ENCODE assay signal across 13 cellular contexts in the genomic region with DNA sequence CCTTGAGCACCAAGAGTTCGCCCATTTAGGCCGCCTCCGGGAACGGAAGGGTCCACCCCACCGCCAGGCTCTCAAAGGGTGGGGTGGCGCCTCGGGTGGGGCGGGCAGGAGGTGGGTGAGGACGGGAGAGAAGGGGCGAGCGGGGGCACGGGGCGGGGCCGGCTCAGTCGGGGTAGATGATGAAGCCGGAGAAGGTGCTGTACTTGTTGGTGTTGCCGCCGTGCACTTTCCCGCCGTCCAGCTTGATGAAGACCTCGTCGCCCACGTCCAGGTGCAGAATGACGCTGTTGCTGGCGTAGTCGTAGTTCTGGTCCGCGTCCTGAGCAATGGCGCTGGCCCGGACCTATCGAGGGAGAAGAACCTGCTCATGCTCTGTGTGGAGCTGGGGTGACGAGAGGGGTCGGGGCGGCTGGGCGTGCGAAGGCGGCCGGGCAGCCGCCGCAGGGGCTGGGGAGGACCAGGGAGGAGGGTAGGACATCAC. TPM values are rescaled to one million over a fixed set of nuclear protein-coding genes. Genes with fewer than 3 reads are reported as not detected.
DNase-seq lines count a peak whose midpoint lies in the region; ATAC-seq, FAIRE-seq and TF ChIP-seq lines count a peak whose summit lies in the region.
"Had no signal": no experiment of that assay in that cellular context is flagged by ENCODE, and none has a peak within 500 bp of the region (broad histone marks: within the 10 kb centered on the region; RNA-seq: fewer than 3 reads in every experiment).

No MANE protein-coding gene starts in this region.

- H3K27me3 ChIP-seq in HepG2 (ENCODE audit: control insufficient read depth in 1 of 2, insufficient read depth in 2 of 2, low read length in 2 of 2) (peaks cover 2 to 24% of the 10 kb centered on the region in 2 experiments; a peak in 4 of 5 replicates), thymus (ENCODE audit: control insufficient read depth, insufficient read depth) (peaks cover 52% of the 10 kb centered on the region)

- no peak for DNase-seq in activated CD4-positive, alpha-beta T cell treated with anti-CD3 and anti-CD28 coated beads, Interleukin-2, amount 10 ng/mL, durations not matched to agents 7 days and 5 days
- DNase-seq in activated CD4-positive, alpha-beta T cell treated with anti-CD3 and anti-CD28 coated beads, Interleukin-2, amount 50 U/mL, for 4 hours, result no peak
- no peak for DNase-seq in astrocyte of the cerebellum (ENCODE audit: low read depth)
- DNase-seq in HepG2 (ENCODE audit: low spot score), result no peak
- no peak for DNase-seq in activated CD4-positive, alpha-beta memory T cell treated with anti-CD3 and anti-CD28 coated beads, Interleukin-2, amount 10 ng/mL, durations not matched to agents 7 days and 5 days
- DNase-seq in T-helper 9 cell, result no peak
- DNase-seq in HTR-8/SVneo (ENCODE audit: insufficient read length, low spot score), result no peak
- DNase-seq: NCI-H1105, T1000 had no signal

- CTCF ChIA-PET in activated CD4-positive, alpha-beta T cell treated with anti-CD3 and anti-CD28 coated beads, Interleukin-2, amount 10 ng/mL, durations not matched to agents 7 days and 5 days (lab: Charles Lee), result interaction anchor here (1.5 to 3.9 kb wide), 3 partner anchors 10 to 39 kb away, joined by 7 to 30 read pairs (median 8); partner anchors contain the start of gene PRPH
- CTCF ChIA-PET in HepG2 (lab: Yijun Ruan, JAX; ENCODE audit: low intra/inter-chr PET ratio, low total read pairs), result interaction anchor here (1.4 to 2.4 kb wide), 4 partner anchors 9 to 181 kb away, joined by 3 to 56 read pairs (median 20); no protein-coding TSS in a partner anchor
- CTCF ChIA-PET in activated CD4-positive, alpha-beta memory T cell treated with anti-CD3 and anti-CD28 coated beads, Interleukin-2, amount 10 ng/mL, durations not matched to agents 7 days and 5 days (lab: Charles Lee), result interaction anchor here (0.7 to 7.7 kb wide), 7 partner anchors 9 to 43 kb away, joined by 3 to 51 read pairs (median 16); partner anchors contain the start of genes DNAJC22 and TROAP

- in situ Hi-C loops in astrocyte of the cerebellum (cut with HindIII; ENCODE audit: low sequenced_read_pairs), result no loop called here
- in situ Hi-C loops in HepG2 (cut with HindIII; ENCODE audit: extremely low pct_ligation_motif_present, low pct_unique_long_range_greater_than_20kb), result no loop called here

- no peak for ATAC-seq in HepG2

- intact Hi-C loops in HepG2 (cut with micrococcal nuclease; ENCODE audit: unreplicated experiment), result no loop called here

- no peaks in the 10 kb centered on the region for H3K9me3 Mint-ChIP-seq in activated CD4-positive, alpha-beta T cell treated with anti-CD3 and anti-CD28 coated beads, Interleukin-2, amount 10 ng/mL, durations not matched to agents 7 days and 5 days
- H3K9me3 Mint-ChIP-seq in activated CD4-positive, alpha-beta memory T cell treated with anti-CD3 and anti-CD28 coated beads, Interleukin-2, amount 10 ng/mL, durations not matched to agents 7 days and 5 days, result no peaks in the 10 kb centered on the region

- H3K4me3 ChIP-seq in astrocyte of the cerebellum (ENCODE audit: low read depth, low read length) (peak overlapping the region; percentile 14), HepG2 (replicated peaks in 1 of 3; ENCODE audit: insufficient read depth in 1 of 3, low read depth in 2 of 3, low read length in 3 of 3) (no peak overlapping the region), thymus (ENCODE audit: low read length) (peak overlapping the region; percentile 15)

- BruUV-seq in HepG2 (replicated peaks; lab: Mats Ljungman, UMichigan), result no TSS peak

- WGBS in HepG2 (ENCODE audit: low lambda C conversion rate), result 97% methylated on average over 40 of the region's 40 CpGs
- WGBS in thymus, result 25% methylated on average over 40 of the region's 40 CpGs

- peaks cover 52% of the 10 kb centered on the region for H3K27me3 Mint-ChIP-seq in activated CD4-positive, alpha-beta T cell treated with anti-CD3 and anti-CD28 coated beads, Interleukin-2, amount 10 ng/mL, durations not matched to agents 7 days and 5 days
- H3K27me3 Mint-ChIP-seq in activated CD4-positive, alpha-beta memory T cell treated with anti-CD3 and anti-CD28 coated beads, Interleukin-2, amount 10 ng/mL, durations not matched to agents 7 days and 5 days, result peaks cover 47% of the 10 kb centered on the region

- H3K79me2 ChIP-seq in HepG2 (ENCODE audit: insufficient read depth, low read length), result no peaks in the 10 kb centered on the region

- no peaks in the 10 kb centered on the region for H4K20me1 ChIP-seq in HepG2 (ENCODE audit: insufficient read depth, low read length)

- FAIRE-seq in HepG2 (lab: Jason Lieb, UNC) (no peak), HTR-8/SVneo (lab: Jason Lieb, UNC) (no peak)
- FAIRE-seq: colon had no signal

- no peak overlapping the region for H3K27ac Mint-ChIP-seq in activated CD4-positive, alpha-beta T cell treated with anti-CD3 and anti-CD28 coated beads, Interleukin-2, amount 10 ng/mL, durations not matched to agents 7 days and 5 days
- H3K27ac Mint-ChIP-seq in activated CD4-positive, alpha-beta memory T cell treated with anti-CD3 and anti-CD28 coated beads, Interleukin-2, amount 10 ng/mL, durations not matched to agents 7 days and 5 days, result no peak overlapping the region

- H3K4me1 ChIP-seq in HepG2 (ENCODE audit: insufficient read depth, low read length), result peaks cover 30% of the 10 kb centered on the region
- no peaks in the 10 kb centered on the region for H3K4me1 ChIP-seq in thymus (ENCODE audit: control insufficient read depth, insufficient read depth, low read length)

- H2AFZ ChIP-seq in HepG2 (ENCODE audit: low read length), result no peak overlapping the region

- no peak for TF ChIP-seq POLR2A in HepG2 (IDR thresholded peaks at IDR 0.05; ENCODE audit: insufficient read depth in 1 of 2, low read depth in 2 of 2, low read length in 2 of 2)

- no peak for TF ChIP-seq RAD21 in HepG2 (CRISPR knock-in tag; IDR thresholded peaks at IDR 0.05)

- H3K27ac ChIP-seq in HepG2 (ENCODE audit: extremely low read length, insufficient read depth, low read length) (no peak overlapping the region), thymus (ENCODE audit: low read depth) (no peak overlapping the region)

- H3K36me3 ChIP-seq in HepG2 (replicated peaks in 1 of 2; ENCODE audit: control insufficient read depth in 1 of 2, insufficient read depth in 2 of 2, low read length in 2 of 2) (peaks cover 6 to 21% of the 10 kb centered on the region in 2 experiments; a peak in 4 of 5 replicates), thymus (ENCODE audit: control insufficient read depth, insufficient read depth) (peaks cover 34% of the 10 kb centered on the region)

- peaks cover 37% of the 10 kb centered on the region for H3K36me3 Mint-ChIP-seq in activated CD4-positive, alpha-beta T cell treated with anti-CD3 and anti-CD28 coated beads, Interleukin-2, amount 10 ng/mL, durations not matched to agents 7 days and 5 days (ENCODE audit: low read depth)
- H3K36me3 Mint-ChIP-seq in activated CD4-positive, alpha-beta memory T cell treated with anti-CD3 and anti-CD28 coated beads, Interleukin-2, amount 10 ng/mL, durations not matched to agents 7 days and 5 days (ENCODE audit: low read depth), result peaks cover 36% of the 10 kb centered on the region

- no peak overlapping the region for H3K4me2 ChIP-seq in HepG2 (ENCODE audit: low read depth, low read length)

- no peak for TF ChIP-seq EP300 in HepG2 (IDR thresholded peaks at IDR 0.05; ENCODE audit: low read depth in 2 of 2, low read length in 2 of 2)
- TF ChIP-seq EP300 in HepG2 (CRISPR knock-in tag; IDR thresholded peaks at IDR 0.05; ENCODE audit: borderline replicate concordance), result no peak

- POLR2A ChIA-PET in activated CD4-positive, alpha-beta T cell treated with anti-CD3 and anti-CD28 coated beads, Interleukin-2, amount 10 ng/mL, durations not matched to agents 7 days and 5 days (lab: Charles Lee), result no interaction called here
- POLR2A ChIA-PET in HepG2 (lab: Yijun Ruan, JAX), result interaction anchor here (1.7 to 2.3 kb wide), 2 partner anchors 10 to 15 kb away, joined by 18 read pairs; partner anchors contain the start of genes DNAJC22 and TROAP
- POLR2A ChIA-PET in activated CD4-positive, alpha-beta memory T cell treated with anti-CD3 and anti-CD28 coated beads, Interleukin-2, amount 10 ng/mL, durations not matched to agents 7 days and 5 days (lab: Charles Lee), result interaction anchor here (1.1 to 5.2 kb wide), 4 partner anchors 9 to 68 kb away, joined by 3 to 46 read pairs (median 4); partner anchors contain the start of genes DNAJC22, PRPH, TROAP and TUBA1C

- no peaks in the 10 kb centered on the region for H3K9me3 ChIP-seq in HepG2 (ENCODE audit: low read length)
- peaks cover 2% of the 10 kb centered on the region for H3K9me3 ChIP-seq in thymus (ENCODE audit: control insufficient read depth)

- H3K4me3 Mint-ChIP-seq in activated CD4-positive, alpha-beta T cell treated with anti-CD3 and anti-CD28 coated beads, Interleukin-2, amount 10 ng/mL, durations not matched to agents 7 days and 5 days, result peak overlapping the region; percentile 47
- no peak overlapping the region for H3K4me3 Mint-ChIP-seq in activated CD4-positive, alpha-beta memory T cell treated with anti-CD3 and anti-CD28 coated beads, Interleukin-2, amount 10 ng/mL, durations not matched to agents 7 days and 5 days

- TF ChIP-seq CTCF in astrocyte of the cerebellum (IDR thresholded peaks at IDR 0.05; ENCODE audit: low read depth, low read length, missing control alignments), result no peak
- TF ChIP-seq CTCF in HepG2 (CRISPR knock-in tag; IDR thresholded peaks at IDR 0.05), result no peak

- peaks cover 32% of the 10 kb centered on the region for H3K4me1 Mint-ChIP-seq in activated CD4-positive, alpha-beta T cell treated with anti-CD3 and anti-CD28 coated beads, Interleukin-2, amount 10 ng/mL, durations not matched to agents 7 days and 5 days
- peaks cover 16% of the 10 kb centered on the region for H3K4me1 Mint-ChIP-seq in activated CD4-positive, alpha-beta memory T cell treated with anti-CD3 and anti-CD28 coated beads, Interleukin-2, amount 10 ng/mL, durations not matched to agents 7 days and 5 days

- H3K9ac ChIP-seq in HepG2 (ENCODE audit: insufficient read depth, low read depth, low read length), result no peak overlapping the region

RNA-seq across cellular contexts. Expression of gene C1QL4, which starts 4.1 kb away (rescaled TPM):
- not detected for total RNA-seq in activated CD4-positive, alpha-beta T cell treated with anti-CD3 and anti-CD28 coated beads, Interleukin-2, amount 10 ng/mL, durations not matched to agents 7 days and 5 days
- total RNA-seq in HepG2 (2016; rRNA removed; fragmentation: Illumina TruSeq; extraction: Trizol), result not detected in 2 replicates
- total RNA-seq in HepG2 (2016; cell fraction: cytosol; rRNA removed; fragmentation: Illumina TruSeq; extraction: Trizol; ENCODE audit: low read depth), result not detected in 2 replicates
- not detected in 2 replicates for total RNA-seq in HepG2 (2016; cell fraction: insoluble cytoplasmic fraction; rRNA removed; fragmentation: Illumina TruSeq; extraction: Trizol)
- not detected in 2 replicates for total RNA-seq in HepG2 (2016; cell fraction: membrane; rRNA removed; fragmentation: Illumina TruSeq; extraction: Trizol)
- total RNA-seq in HepG2 (2016; cell fraction: nucleus; rRNA removed; fragmentation: Illumina TruSeq; extraction: Trizol), result not detected in 2 replicates
- 0.03 TPM in 2 replicates for polyA plus RNA-seq in HepG2 (2011; rRNA removed)
- 0.06 and 0.08 TPM in 2 replicates for polyA plus RNA-seq in HepG2 (2011; cell fraction: cytosol; rRNA removed)
- 0.07 TPM in 1 of 2 replicates, not detected in the other for polyA plus RNA-seq in HepG2 (2011; cell fraction: nucleus; rRNA removed)
- 0.07 and 0.12 TPM in 2 replicates for polyA plus RNA-seq in HepG2 (2012)
- polyA plus RNA-seq in HepG2 (2016; cell fraction: cytosol; fragmentation: Illumina TruSeq; extraction: Trizol; ENCODE audit: low read depth), result not detected in 2 replicates
- not detected in 2 replicates for polyA plus RNA-seq in HepG2 (2016; cell fraction: insoluble cytoplasmic fraction; fragmentation: Illumina TruSeq; extraction: Trizol; ENCODE audit: low read depth)
- not detected in 2 replicates for polyA plus RNA-seq in HepG2 (2016; cell fraction: membrane; fragmentation: Illumina TruSeq; extraction: Trizol; ENCODE audit: low read depth)
- not detected in 2 replicates for polyA plus RNA-seq in HepG2 (2016; cell fraction: nucleus; fragmentation: Illumina TruSeq; extraction: Trizol; ENCODE audit: insufficient read depth, low read depth)
- 0.09 TPM in 1 of 2 replicates, not detected in the other for polyA minus RNA-seq in HepG2 (2011; rRNA and poly(A)+ RNA removed; ENCODE audit: low replicate concordance)
- not detected in 2 replicates for polyA minus RNA-seq in HepG2 (2011; cell fraction: cytosol; rRNA and poly(A)+ RNA removed)
- not detected in 2 replicates for polyA minus RNA-seq in HepG2 (2011; cell fraction: nucleus; rRNA and poly(A)+ RNA removed)
- 0.21 TPM for polyA plus RNA-seq in thymus
- not detected for total RNA-seq in activated CD4-positive, alpha-beta memory T cell treated with anti-CD3 and anti-CD28 coated beads, Interleukin-2, amount 10 ng/mL, durations not matched to agents 7 days and 5 days
- total RNA-seq: glomerular endothelial cell had no signal

RNA-seq across cellular contexts. Expression of gene TROAP, which starts 9.9 kb away (rescaled TPM):
- total RNA-seq in activated CD4-positive, alpha-beta T cell treated with anti-CD3 and anti-CD28 coated beads, Interleukin-2, amount 10 ng/mL, durations not matched to agents 7 days and 5 days, result 100 to 1,000 TPM; 111 to 115 TPM
- 27.0 and 30.9 TPM in 2 replicates for total RNA-seq in HepG2 (2016; rRNA removed; fragmentation: Illumina TruSeq; extraction: Trizol)
- total RNA-seq in HepG2 (2016; cell fraction: cytosol; rRNA removed; fragmentation: Illumina TruSeq; extraction: Trizol; ENCODE audit: low read depth), result 39.0 and 40.8 TPM in 2 replicates
- total RNA-seq in HepG2 (2016; cell fraction: insoluble cytoplasmic fraction; rRNA removed; fragmentation: Illumina TruSeq; extraction: Trizol), result 23.8 and 32.4 TPM in 2 replicates
- total RNA-seq in HepG2 (2016; cell fraction: membrane; rRNA removed; fragmentation: Illumina TruSeq; extraction: Trizol), result 29.7 and 31.6 TPM in 2 replicates
- total RNA-seq in HepG2 (2016; cell fraction: nucleus; rRNA removed; fragmentation: Illumina TruSeq; extraction: Trizol), result 29.6 and 32.8 TPM in 2 replicates
- polyA plus RNA-seq in HepG2 (2011; rRNA removed) (14.8 and 22.5 TPM in 2 replicates), thymus (12.4 TPM)
- 5.9 and 12.4 TPM in 2 replicates for polyA plus RNA-seq in HepG2 (2011; cell fraction: cytosol; rRNA removed)
- 41.8 and 61.6 TPM in 2 replicates for polyA plus RNA-seq in HepG2 (2011; cell fraction: nucleus; rRNA removed)
- polyA plus RNA-seq in HepG2 (2012), result 10.3 and 16.7 TPM in 2 replicates
- polyA plus RNA-seq in HepG2 (2016; cell fraction: cytosol; fragmentation: Illumina TruSeq; extraction: Trizol; ENCODE audit: low read depth), result 31.5 and 36.5 TPM in 2 replicates
- 34.0 and 36.9 TPM in 2 replicates for polyA plus RNA-seq in HepG2 (2016; cell fraction: insoluble cytoplasmic fraction; fragmentation: Illumina TruSeq; extraction: Trizol; ENCODE audit: low read depth)
- 22.9 and 31.7 TPM in 2 replicates for polyA plus RNA-seq in HepG2 (2016; cell fraction: membrane; fragmentation: Illumina TruSeq; extraction: Trizol; ENCODE audit: low read depth)
- polyA plus RNA-seq in HepG2 (2016; cell fraction: nucleus; fragmentation: Illumina TruSeq; extraction: Trizol; ENCODE audit: insufficient read depth, low read depth), result 91.9 and 95.0 TPM in 2 replicates
- 20.0 and 123 TPM in 2 replicates for polyA minus RNA-seq in HepG2 (2011; rRNA and poly(A)+ RNA removed; ENCODE audit: low replicate concordance)
- polyA minus RNA-seq in HepG2 (2011; cell fraction: cytosol; rRNA and poly(A)+ RNA removed), result 6.9 and 7.2 TPM in 2 replicates
- polyA minus RNA-seq in HepG2 (2011; cell fraction: nucleus; rRNA and poly(A)+ RNA removed), result 28.0 and 47.6 TPM in 2 replicates
- 10 to 100 TPM; 75.1 to 79.5 TPM for total RNA-seq in activated CD4-positive, alpha-beta memory T cell treated with anti-CD3 and anti-CD28 coated beads, Interleukin-2, amount 10 ng/mL, durations not matched to agents 7 days and 5 days

RNA-seq across cellular contexts. Expression of gene DNAJC22, which starts 13.8 kb away (rescaled TPM):
- not detected for total RNA-seq in activated CD4-positive, alpha-beta T cell treated with anti-CD3 and anti-CD28 coated beads, Interleukin-2, amount 10 ng/mL, durations not matched to agents 7 days and 5 days
- 23.0 and 31.7 TPM in 2 replicates for total RNA-seq in HepG2 (2016; rRNA removed; fragmentation: Illumina TruSeq; extraction: Trizol)
- total RNA-seq in HepG2 (2016; cell fraction: cytosol; rRNA removed; fragmentation: Illumina TruSeq; extraction: Trizol; ENCODE audit: low read depth), result 8.6 and 10.6 TPM in 2 replicates
- total RNA-seq in HepG2 (2016; cell fraction: insoluble cytoplasmic fraction; rRNA removed; fragmentation: Illumina TruSeq; extraction: Trizol), result 28.2 and 31.3 TPM in 2 replicates
- 31.0 and 32.2 TPM in 2 replicates for total RNA-seq in HepG2 (2016; cell fraction: membrane; rRNA removed; fragmentation: Illumina TruSeq; extraction: Trizol)
- 18.7 and 28.7 TPM in 2 replicates for total RNA-seq in HepG2 (2016; cell fraction: nucleus; rRNA removed; fragmentation: Illumina TruSeq; extraction: Trizol)
- polyA plus RNA-seq in HepG2 (2011; rRNA removed) (25.2 and 25.3 TPM in 2 replicates), thymus (0.27 TPM)
- polyA plus RNA-seq in HepG2 (2011; cell fraction: cytosol; rRNA removed), result 21.8 and 23.4 TPM in 2 replicates
- polyA plus RNA-seq in HepG2 (2011; cell fraction: nucleus; rRNA removed), result 17.7 and 19.2 TPM in 2 replicates
- polyA plus RNA-seq in HepG2 (2012), result 12.3 and 19.2 TPM in 2 replicates
- polyA plus RNA-seq in HepG2 (2016; cell fraction: cytosol; fragmentation: Illumina TruSeq; extraction: Trizol; ENCODE audit: low read depth), result 8.0 and 8.6 TPM in 2 replicates
- 23.5 TPM in 2 replicates for polyA plus RNA-seq in HepG2 (2016; cell fraction: insoluble cytoplasmic fraction; fragmentation: Illumina TruSeq; extraction: Trizol; ENCODE audit: low read depth)
- 19.8 and 20.5 TPM in 2 replicates for polyA plus RNA-seq in HepG2 (2016; cell fraction: membrane; fragmentation: Illumina TruSeq; extraction: Trizol; ENCODE audit: low read depth)
- polyA plus RNA-seq in HepG2 (2016; cell fraction: nucleus; fragmentation: Illumina TruSeq; extraction: Trizol; ENCODE audit: insufficient read depth, low read depth), result 33.4 and 37.4 TPM in 2 replicates
- polyA minus RNA-seq in HepG2 (2011; rRNA and poly(A)+ RNA removed; ENCODE audit: low replicate concordance), result 5.2 and 42.6 TPM in 2 replicates
- polyA minus RNA-seq in HepG2 (2011; cell fraction: cytosol; rRNA and poly(A)+ RNA removed), result 11.0 and 11.7 TPM in 2 replicates
- 13.9 and 17.5 TPM in 2 replicates for polyA minus RNA-seq in HepG2 (2011; cell fraction: nucleus; rRNA and poly(A)+ RNA removed)
- total RNA-seq in activated CD4-positive, alpha-beta memory T cell treated with anti-CD3 and anti-CD28 coated beads, Interleukin-2, amount 10 ng/mL, durations not matched to agents 7 days and 5 days, result under 1 TPM in 1 of 2 experiments, not detected in 1; 0.05 TPM

RNA-seq across cellular contexts. Expression of gene SPATS2, which starts 34.3 kb away (rescaled TPM):
- total RNA-seq in activated CD4-positive, alpha-beta T cell treated with anti-CD3 and anti-CD28 coated beads, Interleukin-2, amount 10 ng/mL, durations not matched to agents 7 days and 5 days, result 10 to 100 TPM; 12.8 to 20.3 TPM
- 19.3 and 27.2 TPM in 2 replicates for total RNA-seq in HepG2 (2016; rRNA removed; fragmentation: Illumina TruSeq; extraction: Trizol)
- total RNA-seq in HepG2 (2016; cell fraction: cytosol; rRNA removed; fragmentation: Illumina TruSeq; extraction: Trizol; ENCODE audit: low read depth), result 20.9 and 21.2 TPM in 2 replicates
- total RNA-seq in HepG2 (2016; cell fraction: insoluble cytoplasmic fraction; rRNA removed; fragmentation: Illumina TruSeq; extraction: Trizol), result 19.2 and 23.0 TPM in 2 replicates
- 22.6 and 23.1 TPM in 2 replicates for total RNA-seq in HepG2 (2016; cell fraction: membrane; rRNA removed; fragmentation: Illumina TruSeq; extraction: Trizol)
- total RNA-seq in HepG2 (2016; cell fraction: nucleus; rRNA removed; fragmentation: Illumina TruSeq; extraction: Trizol), result 16.9 and 19.5 TPM in 2 replicates
- polyA plus RNA-seq in HepG2 (2011; rRNA removed) (24.9 and 28.1 TPM in 2 replicates), thymus (15.3 TPM)
- 16.7 and 21.9 TPM in 2 replicates for polyA plus RNA-seq in HepG2 (2011; cell fraction: cytosol; rRNA removed)
- polyA plus RNA-seq in HepG2 (2011; cell fraction: nucleus; rRNA removed), result 15.8 and 19.7 TPM in 2 replicates
- 13.4 and 17.4 TPM in 2 replicates for polyA plus RNA-seq in HepG2 (2012)
- polyA plus RNA-seq in HepG2 (2016; cell fraction: cytosol; fragmentation: Illumina TruSeq; extraction: Trizol; ENCODE audit: low read depth), result 5.2 and 7.9 TPM in 2 replicates
- 30.6 and 32.3 TPM in 2 replicates for polyA plus RNA-seq in HepG2 (2016; cell fraction: insoluble cytoplasmic fraction; fragmentation: Illumina TruSeq; extraction: Trizol; ENCODE audit: low read depth)
- polyA plus RNA-seq in HepG2 (2016; cell fraction: membrane; fragmentation: Illumina TruSeq; extraction: Trizol; ENCODE audit: low read depth), result 16.0 and 17.8 TPM in 2 replicates
- polyA plus RNA-seq in HepG2 (2016; cell fraction: nucleus; fragmentation: Illumina TruSeq; extraction: Trizol; ENCODE audit: insufficient read depth, low read depth), result 32.3 and 37.2 TPM in 2 replicates
- polyA minus RNA-seq in HepG2 (2011; rRNA and poly(A)+ RNA removed; ENCODE audit: low replicate concordance), result 36.5 and 107 TPM in 2 replicates
- 22.7 and 27.1 TPM in 2 replicates for polyA minus RNA-seq in HepG2 (2011; cell fraction: cytosol; rRNA and poly(A)+ RNA removed)
- 41.5 and 48.9 TPM in 2 replicates for polyA minus RNA-seq in HepG2 (2011; cell fraction: nucleus; rRNA and poly(A)+ RNA removed)
- total RNA-seq in activated CD4-positive, alpha-beta memory T cell treated with anti-CD3 and anti-CD28 coated beads, Interleukin-2, amount 10 ng/mL, durations not matched to agents 7 days and 5 days, result 10 to 100 TPM; 12.3 to 15.6 TPM

RNA-seq across cellular contexts. Expression of gene PRPH, which starts 38.0 kb away (rescaled TPM):
- total RNA-seq in activated CD4-positive, alpha-beta T cell treated with anti-CD3 and anti-CD28 coated beads, Interleukin-2, amount 10 ng/mL, durations not matched to agents 7 days and 5 days, result not detected
- not detected in 2 replicates for total RNA-seq in HepG2 (2016; rRNA removed; fragmentation: Illumina TruSeq; extraction: Trizol)
- not detected in 2 replicates for total RNA-seq in HepG2 (2016; cell fraction: cytosol; rRNA removed; fragmentation: Illumina TruSeq; extraction: Trizol; ENCODE audit: low read depth)
- total RNA-seq in HepG2 (2016; cell fraction: insoluble cytoplasmic fraction; rRNA removed; fragmentation: Illumina TruSeq; extraction: Trizol), result not detected in 2 replicates
- not detected in 2 replicates for total RNA-seq in HepG2 (2016; cell fraction: membrane; rRNA removed; fragmentation: Illumina TruSeq; extraction: Trizol)
- not detected in 2 replicates for total RNA-seq in HepG2 (2016; cell fraction: nucleus; rRNA removed; fragmentation: Illumina TruSeq; extraction: Trizol)
- polyA plus RNA-seq in HepG2 (2011; rRNA removed) (0.12 and 0.51 TPM in 2 replicates), thymus (1.6 TPM)
- 0.44 and 0.54 TPM in 2 replicates for polyA plus RNA-seq in HepG2 (2011; cell fraction: cytosol; rRNA removed)
- polyA plus RNA-seq in HepG2 (2011; cell fraction: nucleus; rRNA removed), result 0.16 and 0.35 TPM in 2 replicates
- 0.36 TPM in 1 of 2 replicates, not detected in the other for polyA plus RNA-seq in HepG2 (2012)
- polyA plus RNA-seq in HepG2 (2016; cell fraction: cytosol; fragmentation: Illumina TruSeq; extraction: Trizol; ENCODE audit: low read depth), result not detected in 2 replicates
- not detected in 2 replicates for polyA plus RNA-seq in HepG2 (2016; cell fraction: insoluble cytoplasmic fraction; fragmentation: Illumina TruSeq; extraction: Trizol; ENCODE audit: low read depth)
- polyA plus RNA-seq in HepG2 (2016; cell fraction: membrane; fragmentation: Illumina TruSeq; extraction: Trizol; ENCODE audit: low read depth), result 0.17 TPM in 1 of 2 replicates, not detected in the other
- polyA plus RNA-seq in HepG2 (2016; cell fraction: nucleus; fragmentation: Illumina TruSeq; extraction: Trizol; ENCODE audit: insufficient read depth, low read depth), result not detected in 2 replicates
- polyA minus RNA-seq in HepG2 (2011; rRNA and poly(A)+ RNA removed; ENCODE audit: low replicate concordance), result 0.08 and 0.51 TPM in 2 replicates
- not detected in 2 replicates for polyA minus RNA-seq in HepG2 (2011; cell fraction: cytosol; rRNA and poly(A)+ RNA removed)
- polyA minus RNA-seq in HepG2 (2011; cell fraction: nucleus; rRNA and poly(A)+ RNA removed), result not detected in 2 replicates
- total RNA-seq in activated CD4-positive, alpha-beta memory T cell treated with anti-CD3 and anti-CD28 coated beads, Interleukin-2, amount 10 ng/mL, durations not matched to agents 7 days and 5 days, result under 1 TPM in 1 of 2 experiments, not detected in 1; 0.38 TPM
- total RNA-seq: glomerular endothelial cell, myocyte had no signal

Comparison
In these comparisons a context has a peak if more than half of its experiments do, and no peak if none do; other contexts are left out.
1. H3K4me3 ChIP-seq: peak in astrocyte of the cerebellum (single experiment) and thymus (single experiment); none in HepG2 (0 of 3).
2. RNA of gene DNAJC22, which starts 13.8 kb away (total RNA-seq): 8.6 to 32.2 TPM in HepG2; 0.05 TPM in activated CD4-positive, alpha-beta memory T cell treated with anti-CD3 and anti-CD28 coated beads, Interleukin-2, amount 10 ng/mL, durations not matched to agents 7 days and 5 days and not detected in activated CD4-positive, alpha-beta T cell treated with anti-CD3 and anti-CD28 coated beads, Interleukin-2, amount 10 ng/mL, durations not matched to agents 7 days and 5 days; every median in the first group is over 4 times any median in the second.